ENCODE assay signal across 33 cellular contexts in the genomic region with DNA sequence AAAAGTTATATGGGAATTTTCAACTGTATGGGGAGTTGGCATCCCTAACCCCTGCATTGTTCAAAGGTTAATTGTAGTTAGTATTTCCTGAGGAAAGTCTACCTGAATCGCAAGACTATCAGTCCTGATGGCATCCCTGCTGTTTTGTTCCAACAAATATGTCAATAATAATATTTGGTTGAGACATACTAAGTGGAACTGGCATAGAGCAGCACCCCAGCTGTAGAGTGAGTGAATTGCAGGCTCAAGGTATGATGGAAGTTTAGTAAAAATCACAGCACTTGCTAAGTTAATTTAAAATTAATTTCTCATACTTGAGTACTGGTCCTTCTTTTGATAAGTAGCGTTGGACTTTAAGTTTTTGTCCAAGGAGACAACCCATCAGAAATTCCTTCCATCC. TPM values are rescaled to one million over a fixed set of nuclear protein-coding genes. Genes with fewer than 3 reads are reported as not detected.
DNase-seq lines count a peak whose midpoint lies in the region; ATAC-seq and TF ChIP-seq lines count a peak whose summit lies in the region.
"Had no signal": no experiment of that assay in that cellular context is flagged by ENCODE, and none has a peak within 500 bp of the region (broad histone marks: within the 10 kb centered on the region; RNA-seq: fewer than 3 reads in every experiment).

No MANE protein-coding gene starts in this region.

- H3K27me3 ChIP-seq in BE2C (peaks cover 16% of the 10 kb centered on the region), PC-3 (ENCODE audit: low read length) (no peaks in the 10 kb centered on the region)
- H3K27me3 ChIP-seq: BLaER1 treated with 17β-estradiol and CSF1 and Interleukin-3, amounts not matched to agents 10 nM and 100 nM; dorsolateral prefrontal cortex; tibial nerve had no signal

- H3F3A ChIP-seq in PC-3 (ENCODE audit: low read length, unreplicated experiment), result no peaks in the 10 kb centered on the region

- intact Hi-C loops in PC-3 (cut with micrococcal nuclease), result loop anchor here (5.0 kb wide), 1 partner anchor 258 kb away; no protein-coding TSS in a partner anchor

- no peak overlapping the region for H3K9ac ChIP-seq in PC-3 (ENCODE audit: low read length)
- H3K9ac ChIP-seq: BLaER1 treated with 17β-estradiol and CSF1 and Interleukin-3, amounts not matched to agents 10 nM and 100 nM had no signal

- POLR2A ChIA-PET in PC-3 (lab: Charles Lee; ENCODE audit: unreplicated experiment), result interaction anchor here (0.6 kb wide), 1 partner anchor 498 kb away, joined by 3 read pairs; no protein-coding TSS in a partner anchor

- H3K9me2 ChIP-seq in PC-3 (replicated peaks; ENCODE audit: low read length), result no peaks in the 10 kb centered on the region

- H2AFZ ChIP-seq in PC-3 (ENCODE audit: low read length), result no peak overlapping the region

- H3K9me3 ChIP-seq in BE2C, result no peaks in the 10 kb centered on the region
- H3K9me3 ChIP-seq in PC-3 (ENCODE audit: low read length), result no peaks in the 10 kb centered on the region
- H3K9me3 ChIP-seq: BLaER1 treated with 17β-estradiol and CSF1 and Interleukin-3, amounts not matched to agents 10 nM and 100 nM; prostate gland; tibial nerve had no signal

- H3K27ac ChIP-seq in PC-3 (ENCODE audit: low read length), result no peak overlapping the region
- H3K27ac ChIP-seq: BLaER1 treated with 17β-estradiol and CSF1 and Interleukin-3, amounts not matched to agents 10 nM and 100 nM; prostate gland; tibial nerve had no signal

- no TSS peak for BruUV-seq in PC-3 (replicated peaks; lab: Mats Ljungman, UMichigan)

- no peak overlapping the region for H3K4me2 ChIP-seq in PC-3 (ENCODE audit: low read length)
- H3K4me2 ChIP-seq: BLaER1 treated with 17β-estradiol and CSF1 and Interleukin-3, amounts not matched to agents 10 nM and 100 nM had no signal

- ATAC-seq in PC-3 (no peak), GM21723 (IDR thresholded peaks at IDR 0.05; ENCODE audit: unreplicated experiment) (no peak), GM19324 (IDR thresholded peaks at IDR 0.05; ENCODE audit: low FRiP score, unreplicated experiment) (no peak)
- ATAC-seq: activated naive CD8-positive, alpha-beta T cell treated with anti-CD3 and anti-CD28 coated beads, Interleukin-2, amount 50 U/mL, for 24 hours; activated T-cell treated with anti-CD3 and anti-CD28 coated beads, Interleukin-2, amount 50 U/mL, for 72 hours; left cardiac atrium; natural killer cell; Right ventricle myocardium inferior; sciatic nerve had no signal

- DNase-seq in BE2C, result no peak
- no peak for DNase-seq in PC-3
- DNase-seq in epithelial cell of proximal tubule (ENCODE audit: low read depth), result no peak
- DNase-seq in stimulated activated naive CD4-positive, alpha-beta T cell treated with Interleukin-2 at 50 U/mL for 16 hours (lab: John Stamatoyannopoulos, UW), result no peak
- DNase-seq in superior temporal gyrus (ENCODE audit: extremely low spot score), result no peak
- DNase-seq: activated naive CD8-positive, alpha-beta T cell treated with anti-CD3 and anti-CD28 coated beads, Interleukin-2, amount 50 U/mL, for 24 hours; activated T-cell treated with anti-CD3 and anti-CD28 coated beads, Interleukin-2, amount 50 U/mL, for 72 hours; cerebellar nuclear complex; COR-L47; DMS53; dorsolateral prefrontal cortex; hypothalamus; left cardiac atrium; natural killer cell; NCI-H1105 treated with DMSO at 0.1 percent for 48 hours; NCI-H1930; NCI-H524; nucleus accumbens; stimulated activated CD4-positive, alpha-beta T cell treated with anti-CD3 and anti-CD28 coated beads, Interleukin-4, amount 100 ng/mL, for 1 hour had no signal

- peak; percentile 15 for TF ChIP-seq CTCF in BE2C (IDR thresholded peaks at IDR 0.05; ENCODE audit: low read depth, low read length)
- TF ChIP-seq CTCF in GM12874 (IDR thresholded peaks at IDR 0.05; ENCODE audit: insufficient read depth, low read depth, low read length), result peak; percentile 10; the same call in 1 of the 2 replicates
- peak; percentile 42 for TF ChIP-seq CTCF in PC-3 (conservative IDR thresholded peaks at IDR 0.05; ENCODE audit: low read depth, low read length)
- peak; percentile 25 for TF ChIP-seq CTCF in epithelial cell of proximal tubule (conservative IDR thresholded peaks at IDR 0.05; ENCODE audit: low read depth, low read length)

- no peak overlapping the region for H3K4me3 ChIP-seq in BE2C (ENCODE audit: low read depth, low read length)
- no peak overlapping the region for H3K4me3 ChIP-seq in PC-3 (ENCODE audit: low read length)
- no peak overlapping the region for H3K4me3 ChIP-seq in epithelial cell of proximal tubule (ENCODE audit: low read depth, low read length)
- H3K4me3 ChIP-seq: BLaER1 treated with 17β-estradiol and CSF1 and Interleukin-3, amounts not matched to agents 10 nM and 100 nM; dorsolateral prefrontal cortex; lung; prostate gland; tibial nerve had no signal

- no peaks in the 10 kb centered on the region for H3K79me2 ChIP-seq in PC-3 (ENCODE audit: low read length)

- no peaks in the 10 kb centered on the region for H4K20me1 ChIP-seq in PC-3 (ENCODE audit: low read length)
- H4K20me1 ChIP-seq: BLaER1 treated with 17β-estradiol and CSF1 and Interleukin-3, amounts not matched to agents 10 nM and 100 nM had no signal

- CTCF ChIA-PET in PC-3 (lab: Charles Lee), result no interaction called here

- no peaks in the 10 kb centered on the region for H3K36me3 ChIP-seq in BE2C
- H3K36me3 ChIP-seq in PC-3 (ENCODE audit: low read depth, low read length), result no peaks in the 10 kb centered on the region
- H3K36me3 ChIP-seq: BLaER1 treated with 17β-estradiol and CSF1 and Interleukin-3, amounts not matched to agents 10 nM and 100 nM; prostate gland; tibial nerve had no signal

- no peaks in the 10 kb centered on the region for H3K4me1 ChIP-seq in BE2C
- no peaks in the 10 kb centered on the region for H3K4me1 ChIP-seq in PC-3 (ENCODE audit: insufficient read depth, low read length)
- H3K4me1 ChIP-seq: prostate gland had no signal

RNA-seq across cellular contexts. Expression of gene COMMD2, which starts 18.0 kb away (rescaled TPM):
- polyA plus RNA-seq in BE2C (2012; ENCODE audit: insufficient read depth, insufficient read length, low read depth), result 38.0 TPM
- total RNA-seq in PC-3 (2014; rRNA removed) (22.7 and 24.8 TPM in 2 replicates), epithelial cell of proximal tubule (22.0 and 23.7 TPM in 2 replicates)

RNA-seq across cellular contexts. Expression of gene ANKUB1, which starts 22.1 kb away (rescaled TPM):
- polyA plus RNA-seq in BE2C (2012; ENCODE audit: insufficient read depth, insufficient read length, low read depth), result not detected
- total RNA-seq in PC-3 (2014; rRNA removed), result not detected in 2 replicates
- not detected in 2 replicates for total RNA-seq in epithelial cell of proximal tubule
- total RNA-seq: activated T-cell treated with anti-CD3 and anti-CD28 coated beads, Interleukin-2, amount 50 U/mL, for 72 hours; fibroblast of lung; glomerular endothelial cell; HT-29; left cardiac atrium; MCF 10A; mononuclear cell; natural killer cell; prostate gland; Right ventricle myocardium inferior had no signal
- polyA plus RNA-seq: fibroblast of lung had no signal

RNA-seq across cellular contexts. Expression of gene RNF13, which starts 42.8 kb away (rescaled TPM):
- polyA plus RNA-seq in BE2C (2012; ENCODE audit: insufficient read depth, insufficient read length, low read depth), result 43.8 TPM
- total RNA-seq in PC-3 (2014; rRNA removed), result 33.8 and 43.1 TPM in 2 replicates
- 22.7 and 27.1 TPM in 2 replicates for total RNA-seq in epithelial cell of proximal tubule
